Comparison of ENCODE assay signal across 8 cellular contexts in the genomic region with DNA sequence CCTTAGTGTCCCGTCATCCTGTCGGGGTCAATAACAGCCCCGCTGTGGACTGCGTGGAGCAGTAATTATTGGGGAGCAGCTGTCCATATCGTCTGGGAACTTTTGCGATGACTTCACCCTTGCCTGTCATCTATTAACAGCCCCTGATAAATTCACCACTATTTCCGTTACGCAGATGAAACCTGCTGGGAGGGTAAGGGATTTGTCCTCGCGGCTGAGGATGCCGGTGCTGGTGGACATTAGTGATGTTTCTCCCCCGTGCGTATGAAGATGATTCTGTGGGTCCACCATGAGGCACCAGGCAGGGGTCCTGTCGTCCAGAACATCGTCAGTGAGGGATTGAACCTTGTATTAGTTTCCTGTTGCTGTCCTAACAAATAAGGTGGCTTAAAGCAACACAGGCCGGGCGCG. TPM values are rescaled to one million over a fixed set of nuclear protein-coding genes. Genes with fewer than 3 reads are reported as not detected.
DNase-seq lines count a peak whose midpoint lies in the region; ATAC-seq, FAIRE-seq and TF ChIP-seq lines count a peak whose summit lies in the region.

No MANE protein-coding gene starts in this region.

- DNase-seq in AG04450 (ENCODE audit: low read depth, low spot score): no peak
- no peak for DNase-seq in Jurkat, Clone E6-1 (ENCODE audit: low read depth, low spot score)
- no peak for DNase-seq in bronchial epithelial cell (ENCODE audit: low read depth)
- DNase-seq in naive thymus-derived CD4-positive, alpha-beta T cell: no peak
- DNase-seq in GOT3 (lab: John Stamatoyannopoulos, UW): no peak
- no peak for DNase-seq in C1 segment of cervical spinal cord (lab: John Stamatoyannopoulos, UW)
- no peak for DNase-seq in activated CD4-positive, alpha-beta T cell treated with anti-CD3 and anti-CD28 coated beads for 1 hour

- H3K27me3 ChIP-seq in AG04450 (ENCODE audit: control insufficient read depth, insufficient read depth, low read length): peaks cover 2% of the 10 kb centered on the region
- no peaks in the 10 kb centered on the region for H3K27me3 ChIP-seq in bronchial epithelial cell (ENCODE audit: control insufficient read depth, insufficient read depth, low read length)
- H3K27me3 ChIP-seq in naive thymus-derived CD4-positive, alpha-beta T cell (ENCODE audit: control insufficient read depth in 2 of 2, insufficient read depth in 2 of 2, low read length in 2 of 2): no peaks in the 10 kb centered on the region

- no peaks in the 10 kb centered on the region for H3K36me3 ChIP-seq in bronchial epithelial cell (ENCODE audit: control insufficient read depth, insufficient read depth, low read length)
- peaks cover 0 to 3% (median 0%) of the 10 kb centered on the region in 3 experiments for H3K36me3 ChIP-seq in naive thymus-derived CD4-positive, alpha-beta T cell (ENCODE audit: control insufficient read depth in 2 of 3, insufficient read depth in 3 of 3, low read length in 3 of 3)

- peak overlapping the region; percentile 83 to 94 (median 91) for H3K4me3 Mint-ChIP-seq in naive thymus-derived CD4-positive, alpha-beta T cell

- no peaks in the 10 kb centered on the region for H3K27me3 Mint-ChIP-seq in naive thymus-derived CD4-positive, alpha-beta T cell

- H3K27ac Mint-ChIP-seq in naive thymus-derived CD4-positive, alpha-beta T cell: peak overlapping the region; percentile 76 to 99 (median 90)

- CTCF ChIA-PET in AG04450 (lab: Charles Lee): no interaction called here
- CTCF ChIA-PET in naive thymus-derived CD4-positive, alpha-beta T cell (lab: Charles Lee): interaction anchor here (0.7 to 2.3 kb wide), 3 partner anchors 16 to 23 kb away, joined by 3 to 8 read pairs (median 4); no protein-coding TSS in a partner anchor

- H3K4me1 ChIP-seq in naive thymus-derived CD4-positive, alpha-beta T cell (ENCODE audit: control insufficient read depth in 2 of 2, insufficient read depth in 2 of 2, low read length in 2 of 2): peaks cover 6% of the 10 kb centered on the region in 2 donors

- intact Hi-C loops in naive thymus-derived CD4-positive, alpha-beta T cell (cut with micrococcal nuclease): loop anchor here (5.0 kb wide), 3 partner anchors 98 to 1733 kb away; a partner anchor contains a TSS

- peaks cover 0 to 20% (median 15%) of the 10 kb centered on the region in 7 donors for H3K4me1 Mint-ChIP-seq in naive thymus-derived CD4-positive, alpha-beta T cell

- H3K9me3 ChIP-seq in AG04450 (ENCODE audit: control insufficient read depth, insufficient read depth, low read length): peaks cover 9% of the 10 kb centered on the region
- no peaks in the 10 kb centered on the region for H3K9me3 ChIP-seq in naive thymus-derived CD4-positive, alpha-beta T cell (ENCODE audit: control insufficient read depth in 2 of 3, low read length in 3 of 3)

- H3K9me3 Mint-ChIP-seq in naive thymus-derived CD4-positive, alpha-beta T cell: no peaks in the 10 kb centered on the region

- H3K36me3 Mint-ChIP-seq in naive thymus-derived CD4-positive, alpha-beta T cell: peaks cover 0 to 3% (median 0%) of the 10 kb centered on the region in 5 donors

- ATAC-seq in naive thymus-derived CD4-positive, alpha-beta T cell: no peak
- ATAC-seq in GM18511 (IDR thresholded peaks at IDR 0.05; ENCODE audit: unreplicated experiment): no peak

- peak overlapping the region; percentile 57 for H3K27ac ChIP-seq in AG04450 (ENCODE audit: low read depth, low read length)
- peak overlapping the region; percentile 84 for H3K27ac ChIP-seq in naive thymus-derived CD4-positive, alpha-beta T cell (ENCODE audit: low read depth, low read length)

- no peak for FAIRE-seq in bronchial epithelial cell (lab: Jason Lieb, UNC)

- TF ChIP-seq CTCF in AG04450 (IDR thresholded peaks at IDR 0.05; ENCODE audit: low read depth, low read length) (no peak), bronchial epithelial cell (IDR thresholded peaks at IDR 0.05; ENCODE audit: insufficient read depth, low read length, severe bottlenecking) (no peak)

- peak overlapping the region; percentile 83 for H3K4me3 ChIP-seq in AG04450 (ENCODE audit: low read depth, low read length)
- peak overlapping the region; percentile 78 for H3K4me3 ChIP-seq in Jurkat, Clone E6-1 (ENCODE audit: low read length)
- peak overlapping the region; percentile 96 for H3K4me3 ChIP-seq in bronchial epithelial cell (ENCODE audit: low read depth, low read length)
- peak overlapping the region; percentile 69 for H3K4me3 ChIP-seq in naive thymus-derived CD4-positive, alpha-beta T cell (ENCODE audit: low read length)

- POLR2A ChIA-PET in AG04450 (lab: Yijun Ruan, JAX): interaction anchor here (0.7 to 2.4 kb wide), 5 partner anchors 15 to 42 kb away, joined by 3 to 16 read pairs (median 6); a partner anchor contains a TSS
- POLR2A ChIA-PET in naive thymus-derived CD4-positive, alpha-beta T cell (lab: Charles Lee): interaction anchor here (1.1 to 2.8 kb wide), 5 partner anchors 15 to 43 kb away, joined by 3 to 37 read pairs (median 5); a partner anchor contains a TSS

RNA-seq across cellular contexts. Expression of a gene that starts 1.0 kb away (rescaled TPM):
- 22.4 and 37.5 TPM in 2 replicates for polyA plus RNA-seq in AG04450 (2011; rRNA removed)
- polyA minus RNA-seq in AG04450 (2011; rRNA and poly(A)+ RNA removed): 5.9 and 8.5 TPM in 2 replicates
- polyA plus RNA-seq in Jurkat, Clone E6-1 (2012; ENCODE audit: insufficient read depth, insufficient read length): 37.7 TPM
- 63.7 and 76.0 TPM in 2 replicates for total RNA-seq in bronchial epithelial cell
- total RNA-seq in naive thymus-derived CD4-positive, alpha-beta T cell: 10 to 100 TPM; 13.6 to 30.4 (median 24.0) TPM
- polyA plus RNA-seq in naive thymus-derived CD4-positive, alpha-beta T cell: 10 to 100 TPM; 24.8 to 26.8 TPM

RNA-seq across cellular contexts. Expression of a gene that starts 26.1 kb away (rescaled TPM):
- 0.11 and 0.17 TPM in 2 replicates for polyA plus RNA-seq in AG04450 (2011; rRNA removed)
- polyA minus RNA-seq in AG04450 (2011; rRNA and poly(A)+ RNA removed): not detected in 2 replicates
- polyA plus RNA-seq in Jurkat, Clone E6-1 (2012; ENCODE audit: insufficient read depth, insufficient read length): not detected
- 9.2 and 16.9 TPM in 2 replicates for total RNA-seq in bronchial epithelial cell
- total RNA-seq in naive thymus-derived CD4-positive, alpha-beta T cell: under 1 TPM in 2 of 5 experiments, not detected in 3; 0.59 to 0.72 TPM
- polyA plus RNA-seq in naive thymus-derived CD4-positive, alpha-beta T cell: not detected

RNA-seq across cellular contexts. Expression of a gene that starts 27.7 kb away (rescaled TPM):
- 15.1 and 19.8 TPM in 2 replicates for polyA plus RNA-seq in AG04450 (2011; rRNA removed)
- 14.2 and 17.9 TPM in 2 replicates for polyA minus RNA-seq in AG04450 (2011; rRNA and poly(A)+ RNA removed)
- 38.8 TPM for polyA plus RNA-seq in Jurkat, Clone E6-1 (2012; ENCODE audit: insufficient read depth, insufficient read length)
- total RNA-seq in bronchial epithelial cell: 41.9 and 96.5 TPM in 2 replicates
- 100 to 1,000 TPM in 2 of 5 experiments, 10 to 100 TPM in 3; 48.6 to 149 (median 87.0) TPM for total RNA-seq in naive thymus-derived CD4-positive, alpha-beta T cell
- 10 to 100 TPM; 12.4 to 30.0 TPM for polyA plus RNA-seq in naive thymus-derived CD4-positive, alpha-beta T cell

RNA-seq across cellular contexts. Expression of a gene that starts 53.9 kb away (rescaled TPM):
- 0.40 and 0.48 TPM in 2 replicates for polyA plus RNA-seq in AG04450 (2011; rRNA removed)
- polyA minus RNA-seq in AG04450 (2011; rRNA and poly(A)+ RNA removed): not detected in 2 replicates
- polyA plus RNA-seq in Jurkat, Clone E6-1 (2012; ENCODE audit: insufficient read depth, insufficient read length): not detected
- total RNA-seq in bronchial epithelial cell: 0.53 and 0.90 TPM in 2 replicates
- 10 to 100 TPM in 1 of 5 experiments, 1 to 10 TPM in 1, not detected in 3; 2.3 to 17.2 TPM for total RNA-seq in naive thymus-derived CD4-positive, alpha-beta T cell
- polyA plus RNA-seq in naive thymus-derived CD4-positive, alpha-beta T cell: not detected
